ENCODE assay signal across 1 cellular context in genomic region chr7:44796034-44796503, GRCh38.
TF ChIP-seq lines count a peak whose summit lies in the region.

No MANE protein-coding gene starts in this region.

TF ChIP-seq in WTC11, 78 proteins besides CTCF, POLR2A, EP300 and RAD21 (continued from another document):
- no peak for TF ChIP-seq AFF4 (CRISPR knock-in tag; IDR thresholded peaks at IDR 0.05; ENCODE audit: borderline replicate concordance)
- no peak for TF ChIP-seq JUN (CRISPR knock-in tag; IDR thresholded peaks at IDR 0.05)
- TF ChIP-seq PRDM15 (CRISPR knock-in tag; IDR thresholded peaks at IDR 0.05) = no peak
- TF ChIP-seq ZNF219 (CRISPR knock-in tag; IDR thresholded peaks at IDR 0.05; ENCODE audit: borderline replicate concordance) = peak; percentile 52
- no peak for TF ChIP-seq CREM (CRISPR knock-in tag; IDR thresholded peaks at IDR 0.05)
- peak; percentile 57 for TF ChIP-seq TEAD1 (CRISPR knock-in tag; IDR thresholded peaks at IDR 0.05)
- no peak for TF ChIP-seq NR1H2 (CRISPR knock-in tag; IDR thresholded peaks at IDR 0.05)
- peak; percentile 83; the same call in 1 of the 2 replicates for TF ChIP-seq ARID4B (CRISPR knock-in tag; IDR thresholded peaks at IDR 0.05; ENCODE audit: borderline replicate concordance)
- TF ChIP-seq MAX (CRISPR knock-in tag; IDR thresholded peaks at IDR 0.05) = peak; percentile 88
- TF ChIP-seq ATF1 (CRISPR knock-in tag; IDR thresholded peaks at IDR 0.05) = no peak; the same call in 1 of the 2 replicates
- TF ChIP-seq FOXP1 (CRISPR knock-in tag; IDR thresholded peaks at IDR 0.05; ENCODE audit: borderline replicate concordance) = no peak; the same call in 1 of the 2 replicates
- no peak; the same call in 1 of the 2 replicates for TF ChIP-seq HMGXB4 (CRISPR knock-in tag; IDR thresholded peaks at IDR 0.05)
- no peak for TF ChIP-seq HMGA2 (CRISPR knock-in tag; IDR thresholded peaks at IDR 0.05)
- TF ChIP-seq NFE2L1 (CRISPR knock-in tag; IDR thresholded peaks at IDR 0.05) = 0 out of 2 replicates have a peak, but pooled peaks have one; percentile 44
- no peak for TF ChIP-seq STAT6 (CRISPR knock-in tag; conservative IDR thresholded peaks at IDR 0.05; ENCODE audit: low read depth)
- TF ChIP-seq MYBL2 (CRISPR knock-in tag; IDR thresholded peaks at IDR 0.05) = peak; percentile 55; the same call in 1 of the 2 replicates
- no peak for TF ChIP-seq KAT7 (CRISPR knock-in tag; IDR thresholded peaks at IDR 0.05; ENCODE audit: borderline replicate concordance)
- no peak for TF ChIP-seq SOX15 (CRISPR knock-in tag; IDR thresholded peaks at IDR 0.05)
- peak; percentile 96 for TF ChIP-seq ZNF121 (CRISPR knock-in tag; IDR thresholded peaks at IDR 0.05)
- TF ChIP-seq JAZF1 (CRISPR knock-in tag; IDR thresholded peaks at IDR 0.05) = no peak
- no peak; the same call in 1 of the 2 replicates for TF ChIP-seq ZNF281 (CRISPR knock-in tag; IDR thresholded peaks at IDR 0.05)
- no peak for TF ChIP-seq ATF3 (CRISPR knock-in tag; conservative IDR thresholded peaks at IDR 0.05)
- no peak; the same call in 1 of the 2 replicates for TF ChIP-seq TEAD4 (CRISPR knock-in tag; IDR thresholded peaks at IDR 0.05)
- TF ChIP-seq NR2C2 (CRISPR knock-in tag; IDR thresholded peaks at IDR 0.05) = no peak
- no peak for TF ChIP-seq ATF6 (CRISPR knock-in tag; IDR thresholded peaks at IDR 0.05)
- no peak for TF ChIP-seq RORB (CRISPR knock-in tag; IDR thresholded peaks at IDR 0.05)
- TF ChIP-seq ZNF416 (CRISPR knock-in tag; IDR thresholded peaks at IDR 0.05) = peak; percentile 87; the same call in 1 of the 2 replicates
- TF ChIP-seq GABPB1 (CRISPR knock-in tag; IDR thresholded peaks at IDR 0.05) = no peak; the same call in 1 of the 2 replicates
- TF ChIP-seq FOXJ3 (CRISPR knock-in tag; IDR thresholded peaks at IDR 0.05; ENCODE audit: borderline replicate concordance) = no peak
- TF ChIP-seq ZNF512 (CRISPR knock-in tag; IDR thresholded peaks at IDR 0.05; ENCODE audit: borderline replicate concordance) = no peak
- TF ChIP-seq TCF7 (CRISPR knock-in tag; IDR thresholded peaks at IDR 0.05; ENCODE audit: low read depth) = no peak
